In the genomic region with DNA sequence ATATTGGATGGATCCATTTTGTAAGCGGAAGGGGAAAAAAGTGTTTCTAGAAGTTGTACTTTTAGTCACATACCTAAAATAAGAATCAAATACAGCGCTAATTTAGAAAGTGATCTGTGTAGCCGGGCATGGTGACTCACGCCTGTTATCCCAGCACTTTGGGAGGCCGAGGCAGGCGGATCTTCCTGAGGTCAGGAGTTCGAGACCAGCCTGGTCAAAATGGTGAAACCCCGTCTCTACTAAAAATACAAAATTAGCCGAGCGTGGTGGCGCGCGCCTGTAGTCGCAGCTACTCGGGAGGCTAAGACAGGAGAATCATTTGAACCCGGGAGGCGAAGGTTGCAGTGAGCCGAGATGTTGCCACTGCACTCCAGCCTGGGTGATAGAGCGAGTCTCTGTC, we compare ENCODE assay signal across 1 cellular context.
TF ChIP-seq lines count a peak whose summit lies in the region.
"Not testable (repeated sequence)": the region's sequence is repeated elsewhere in the genome, so short reads cannot be mapped to it uniquely, and the experiment has no call there.

No MANE protein-coding gene starts in this region.

TF ChIP-seq in K562, 482 proteins besides CTCF, POLR2A, EP300 and RAD21:
- TF ChIP-seq, protein P1, sequence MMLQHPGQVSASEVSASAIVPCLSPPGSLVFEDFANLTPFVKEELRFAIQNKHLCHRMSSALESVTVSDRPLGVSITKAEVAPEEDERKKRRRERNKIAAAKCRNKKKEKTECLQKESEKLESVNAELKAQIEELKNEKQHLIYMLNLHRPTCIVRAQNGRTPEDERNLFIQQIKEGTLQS (IDR thresholded peaks at IDR 0.05), result 0 out of 2 replicates have a peak, but pooled peaks have one; percentile 23
- TF ChIP-seq, protein P1 (CRISPR knock-in tag; conservative IDR thresholded peaks at IDR 0.05), result not testable (repeated sequence)
- TF ChIP-seq ADNP (tag; IDR thresholded peaks at IDR 0.05) (peak; percentile 81), BCOR (IDR thresholded peaks at IDR 0.05) (peak; percentile 81), GATAD2B (IDR thresholded peaks at IDR 0.05; ENCODE audit: borderline replicate concordance) (0 out of 2 replicates have a peak, but pooled peaks have one; percentile 46)
- TF ChIP-seq, protein P2, sequence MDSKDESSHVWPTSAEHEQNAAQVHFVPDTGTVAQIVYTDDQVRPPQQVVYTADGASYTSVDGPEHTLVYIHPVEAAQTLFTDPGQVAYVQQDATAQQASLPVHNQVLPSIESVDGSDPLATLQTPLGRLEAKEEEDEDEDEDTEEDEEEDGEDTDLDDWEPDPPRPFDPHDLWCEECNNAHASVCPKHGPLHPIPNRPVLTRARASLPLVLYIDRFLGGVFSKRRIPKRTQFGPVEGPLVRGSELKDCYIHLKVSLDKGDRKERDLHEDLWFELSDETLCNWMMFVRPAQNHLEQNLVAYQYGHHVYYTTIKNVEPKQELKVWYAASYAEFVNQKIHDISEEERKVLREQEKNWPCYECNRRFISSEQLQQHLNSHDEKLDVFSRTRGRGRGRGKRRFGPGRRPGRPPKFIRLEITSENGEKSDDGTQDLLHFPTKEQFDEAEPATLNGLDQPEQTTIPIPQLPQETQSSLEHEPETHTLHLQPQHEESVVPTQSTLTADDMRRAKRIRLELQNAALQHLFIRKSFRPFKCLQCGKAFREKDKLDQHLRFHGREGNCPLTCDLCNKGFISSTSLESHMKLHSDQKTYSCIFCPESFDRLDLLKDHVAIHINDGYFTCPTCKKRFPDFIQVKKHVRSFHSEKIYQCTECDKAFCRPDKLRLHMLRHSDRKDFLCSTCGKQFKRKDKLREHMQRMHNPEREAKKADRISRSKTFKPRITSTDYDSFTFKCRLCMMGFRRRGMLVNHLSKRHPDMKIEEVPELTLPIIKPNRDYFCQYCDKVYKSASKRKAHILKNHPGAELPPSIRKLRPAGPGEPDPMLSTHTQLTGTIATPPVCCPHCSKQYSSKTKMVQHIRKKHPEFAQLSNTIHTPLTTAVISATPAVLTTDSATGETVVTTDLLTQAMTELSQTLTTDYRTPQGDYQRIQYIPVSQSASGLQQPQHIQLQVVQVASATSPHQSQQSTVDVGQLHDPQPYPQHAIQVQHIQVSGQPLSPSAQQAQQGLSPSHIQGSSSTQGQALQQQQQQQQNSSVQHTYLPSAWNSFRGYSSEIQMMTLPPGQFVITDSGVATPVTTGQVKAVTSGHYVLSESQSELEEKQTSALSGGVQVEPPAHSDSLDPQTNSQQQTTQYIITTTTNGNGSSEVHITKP (IDR thresholded peaks at IDR 0.05; ENCODE audit: partially characterized antibody), result peak; percentile 93
- TF ChIP-seq, protein P3, sequence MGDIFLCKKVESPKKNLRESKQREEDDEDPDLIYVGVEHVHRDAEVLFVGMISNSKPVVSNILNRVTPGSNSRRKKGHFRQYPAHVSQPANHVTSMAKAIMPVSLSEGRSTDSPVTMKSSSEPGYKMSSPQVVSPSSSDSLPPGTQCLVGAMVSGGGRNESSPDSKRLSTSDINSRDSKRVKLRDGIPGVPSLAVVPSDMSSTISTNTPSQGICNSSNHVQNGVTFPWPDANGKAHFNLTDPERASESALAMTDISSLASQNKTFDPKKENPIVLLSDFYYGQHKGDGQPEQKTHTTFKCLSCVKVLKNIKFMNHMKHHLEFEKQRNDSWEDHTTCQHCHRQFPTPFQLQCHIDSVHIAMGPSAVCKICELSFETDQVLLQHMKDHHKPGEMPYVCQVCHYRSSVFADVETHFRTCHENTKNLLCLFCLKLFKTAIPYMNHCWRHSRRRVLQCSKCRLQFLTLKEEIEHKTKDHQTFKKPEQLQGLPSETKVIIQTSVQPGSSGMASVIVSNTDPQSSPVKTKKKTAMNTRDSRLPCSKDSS (IDR thresholded peaks at IDR 0.05; ENCODE audit: low read depth, partially characterized antibody), result peak; percentile 2
- TF ChIP-seq, protein P4, sequence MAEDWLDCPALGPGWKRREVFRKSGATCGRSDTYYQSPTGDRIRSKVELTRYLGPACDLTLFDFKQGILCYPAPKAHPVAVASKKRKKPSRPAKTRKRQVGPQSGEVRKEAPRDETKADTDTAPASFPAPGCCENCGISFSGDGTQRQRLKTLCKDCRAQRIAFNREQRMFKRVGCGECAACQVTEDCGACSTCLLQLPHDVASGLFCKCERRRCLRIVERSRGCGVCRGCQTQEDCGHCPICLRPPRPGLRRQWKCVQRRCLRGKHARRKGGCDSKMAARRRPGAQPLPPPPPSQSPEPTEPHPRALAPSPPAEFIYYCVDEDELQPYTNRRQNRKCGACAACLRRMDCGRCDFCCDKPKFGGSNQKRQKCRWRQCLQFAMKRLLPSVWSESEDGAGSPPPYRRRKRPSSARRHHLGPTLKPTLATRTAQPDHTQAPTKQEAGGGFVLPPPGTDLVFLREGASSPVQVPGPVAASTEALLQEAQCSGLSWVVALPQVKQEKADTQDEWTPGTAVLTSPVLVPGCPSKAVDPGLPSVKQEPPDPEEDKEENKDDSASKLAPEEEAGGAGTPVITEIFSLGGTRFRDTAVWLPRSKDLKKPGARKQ (CRISPR knock-in tag; IDR thresholded peaks at IDR 0.05), result peak; percentile 45; the same call in 1 of the 2 replicates
